Comparison of ENCODE assay signal across 12 cellular contexts in genomic region chr1:50971748-50972305, GRCh38. TPM values are rescaled to one million over a fixed set of nuclear protein-coding genes. Genes with fewer than 3 reads are reported as not detected.
A peak's percentile ranks its signal among the peaks of the same experiment; 100 is the strongest.
DNase-seq lines count a peak whose midpoint lies in the region; FAIRE-seq and TF ChIP-seq lines count a peak whose summit lies in the region.
"Had no signal": no experiment of that assay in that cellular context is flagged by ENCODE, and none has a peak within 500 bp of the region (broad histone marks: within the 10 kb centered on the region; RNA-seq: fewer than 3 reads in every experiment).

No MANE protein-coding gene starts in this region.

- peaks cover 15% of the 10 kb centered on the region for H3K27me3 Mint-ChIP-seq in activated CD4-positive, alpha-beta T cell treated with anti-CD3 and anti-CD28 coated beads, Interleukin-2, amount 10 ng/mL, durations not matched to agents 24 days and 14 days

- no peaks in the 10 kb centered on the region for H3K9me3 Mint-ChIP-seq in activated CD4-positive, alpha-beta T cell treated with anti-CD3 and anti-CD28 coated beads, Interleukin-2, amount 10 ng/mL, durations not matched to agents 24 days and 14 days

- H3K9me2 ChIP-seq in Loucy (replicated peaks; ENCODE audit: low read depth, low read length), result no peaks in the 10 kb centered on the region

- H3K36me3 ChIP-seq in Loucy (ENCODE audit: insufficient read depth, low read length) (peaks cover 41% of the 10 kb centered on the region), stomach smooth muscle (ENCODE audit: control insufficient read depth in 2 of 2, insufficient read depth in 2 of 2, low read length in 2 of 2) (no peaks in the 10 kb centered on the region)
- H3K36me3 ChIP-seq: cardiac muscle cell had no signal

- H3K36me3 Mint-ChIP-seq in activated CD4-positive, alpha-beta T cell treated with anti-CD3 and anti-CD28 coated beads, Interleukin-2, amount 10 ng/mL, durations not matched to agents 24 days and 14 days (ENCODE audit: low read depth), result peaks cover 30% of the 10 kb centered on the region

- DNase-seq in activated CD4-positive, alpha-beta T cell treated with anti-CD3 and anti-CD28 coated beads, Interleukin-2, amount 10 ng/mL, durations not matched to agents 24 days and 14 days, result no peak
- no peak for DNase-seq in activated CD4-positive, alpha-beta T cell treated with anti-CD3 and anti-CD28 coated beads, Interleukin-2, amount 50 U/mL, for 1 hour
- peak; percentile 12 for DNase-seq in dedifferentiated amniotic fluid mesenchymal stem cell (ENCODE audit: extremely low spot score)
- DNase-seq in H54 (ENCODE audit: insufficient read length, low spot score), result no peak
- DNase-seq in stimulated activated naive CD4-positive, alpha-beta T cell (lab: John Stamatoyannopoulos, UW), result no peak
- DNase-seq in activated CD4-positive, alpha-beta T cell treated with anti-CD3 and anti-CD28 coated beads for 4 hours, result no peak
- DNase-seq: activated CD4-positive, CD25-positive, alpha-beta regulatory T cell treated with anti-CD3 and anti-CD28 coated beads, Interleukin-2, amount 50 U/mL, for 72 hours; NCI-H526 treated with DMSO at 0.1 percent for 48 hours; stimulated activated naive CD4-positive, alpha-beta T cell treated with Interleukin-2 at 50 U/mL for 16 hours had no signal

- TF ChIP-seq POLR2A in H54 (IDR thresholded peaks at IDR 0.05; ENCODE audit: low read depth, low read length), result no peak

- H3K79me2 ChIP-seq in Loucy (ENCODE audit: insufficient read depth, low read length), result peaks cover 98% of the 10 kb centered on the region

- H3K4me1 ChIP-seq in Loucy (ENCODE audit: insufficient read depth, low read length, poor library complexity, severe bottlenecking) (peaks cover 34% of the 10 kb centered on the region), stomach smooth muscle (ENCODE audit: control insufficient read depth, insufficient read depth, low read length) (peaks cover 17% of the 10 kb centered on the region)

- peaks cover 32% of the 10 kb centered on the region for H3K4me1 Mint-ChIP-seq in activated CD4-positive, alpha-beta T cell treated with anti-CD3 and anti-CD28 coated beads, Interleukin-2, amount 10 ng/mL, durations not matched to agents 24 days and 14 days

- H3K27me3 ChIP-seq in Loucy (ENCODE audit: insufficient read depth, low read length, poor library complexity, severe bottlenecking) (peaks cover 13% of the 10 kb centered on the region), stomach smooth muscle (ENCODE audit: control insufficient read depth in 1 of 2, insufficient read depth in 2 of 2, low read length in 2 of 2) (peaks cover 0 to 2% of the 10 kb centered on the region in 2 donors)

- peak overlapping the region; percentile 89 for H3K4me2 ChIP-seq in Loucy (ENCODE audit: low read depth, low read length, poor library complexity, severe bottlenecking)

- peaks cover 60% of the 10 kb centered on the region for H4K20me1 ChIP-seq in Loucy (ENCODE audit: insufficient read depth, low read length, poor library complexity, severe bottlenecking)

- intact Hi-C loops in activated CD4-positive, alpha-beta T cell treated with anti-CD3 and anti-CD28 coated beads, Interleukin-2, amount 10 ng/mL, durations not matched to agents 24 days and 14 days (cut with micrococcal nuclease), result loop anchor here (10.0 kb wide), 1 partner anchor 323 kb away; no protein-coding TSS in a partner anchor

- H3K9ac ChIP-seq in Loucy (ENCODE audit: low read depth, low read length, poor library complexity, severe bottlenecking) (peak overlapping the region; percentile 96), stomach smooth muscle (ENCODE audit: low read length in 2 of 2) (peak overlapping the region; percentile 6 to 14)

- no peak overlapping the region for H3K27ac ChIP-seq in stomach smooth muscle (ENCODE audit: low read length)
- H3K27ac ChIP-seq: cardiac muscle cell had no signal

- no peak for FAIRE-seq in H54 (lab: Jason Lieb, UNC)

- H3K9me3 ChIP-seq in Loucy (ENCODE audit: insufficient read depth, low read depth, low read length), result no peaks in the 10 kb centered on the region
- no peaks in the 10 kb centered on the region for H3K9me3 ChIP-seq in stomach smooth muscle (ENCODE audit: control insufficient read depth in 2 of 2, low read length in 2 of 2)

- TF ChIP-seq CTCF in Loucy (conservative IDR thresholded peaks at IDR 0.05; ENCODE audit: low read length), result no peak

- no peak overlapping the region for H2AFZ ChIP-seq in Loucy (ENCODE audit: low read length)

- H3F3A ChIP-seq in Loucy (ENCODE audit: low read depth), result peaks cover 10% of the 10 kb centered on the region

- H3K4me3 ChIP-seq in Loucy (ENCODE audit: low read length, poor library complexity, severe bottlenecking) (peak overlapping the region; percentile 85), stomach smooth muscle (ENCODE audit: low read length in 2 of 2) (peak overlapping the region in 1 of 2 donors; percentile 97)
- H3K4me3 ChIP-seq: cardiac muscle cell had no signal

- H3K4me3 Mint-ChIP-seq in activated CD4-positive, alpha-beta T cell treated with anti-CD3 and anti-CD28 coated beads, Interleukin-2, amount 10 ng/mL, durations not matched to agents 24 days and 14 days, result peak overlapping the region; percentile 56

- no peak overlapping the region for H3K27ac Mint-ChIP-seq in activated CD4-positive, alpha-beta T cell treated with anti-CD3 and anti-CD28 coated beads, Interleukin-2, amount 10 ng/mL, durations not matched to agents 24 days and 14 days

RNA-seq across cellular contexts. Expression of gene CDKN2C, which starts 1.8 kb away (rescaled TPM):
- 12.8 and 13.7 TPM in 2 replicates for total RNA-seq in activated CD4-positive, alpha-beta T cell treated with anti-CD3 and anti-CD28 coated beads, Interleukin-2, amount 10 ng/mL, durations not matched to agents 24 days and 14 days

RNA-seq across cellular contexts. Expression of gene FAF1, which starts 11.8 kb away (rescaled TPM):
- total RNA-seq in activated CD4-positive, alpha-beta T cell treated with anti-CD3 and anti-CD28 coated beads, Interleukin-2, amount 10 ng/mL, durations not matched to agents 24 days and 14 days, result 63.7 and 67.2 TPM in 2 replicates
